In genomic region chr3:1232276-1232675, GRCh38 we compare ENCODE assay signal across 18 cellular contexts.
"Had no signal": no experiment of that assay in that cellular context is flagged by ENCODE, and none has a peak within 500 bp of the region (broad histone marks: within the 10 kb centered on the region; RNA-seq: fewer than 3 reads in every experiment).

No MANE protein-coding gene starts in this region.

- H3K79me2 ChIP-seq: hepatocyte had no signal

- H3K27ac ChIP-seq: hepatocyte, neutrophil, psoas muscle, right lobe of liver, tibial artery, upper lobe of right lung, vagina had no signal

- H3K4me2 ChIP-seq: hepatocyte had no signal

- H3K27me3 ChIP-seq: hepatocyte, neutrophil, right lobe of liver, tibial artery, upper lobe of right lung, vagina had no signal

- H3K4me1 ChIP-seq: psoas muscle, right lobe of liver, tibial artery, upper lobe of right lung, vagina had no signal

- ATAC-seq: left colon; left ventricle myocardium superior; psoas muscle; right lobe of liver; stimulated activated memory B cell treated with anti-CD40 and anti-IgM and Interleukin-4, amounts not matched to agents 10 μg/mL and 1 μg/mL and 100 μg/mL, for 72 hours; upper lobe of right lung had no signal

- H3K4me3 ChIP-seq: hepatocyte, lung, psoas muscle, right lobe of liver, tibial artery, upper lobe of right lung, vagina had no signal

- DNase-seq: effector CD4-positive, alpha-beta T cell; foreskin melanocyte; head of caudate nucleus; left colon; left ventricle myocardium superior; mesenchymal stem cell; naive B cell; psoas muscle; retina; right lobe of liver; stimulated activated CD4-positive, alpha-beta T cell treated with anti-CD3 and anti-CD28 coated beads, Interleukin-4, amount 100 ng/mL, for 24 hours; tibial artery; upper lobe of right lung had no signal

- H3K36me3 ChIP-seq: neutrophil, right lobe of liver, tibial artery, upper lobe of right lung, vagina had no signal
